ENCODE assay signal across 19 cellular contexts in genomic region chr15:74053497-74053896, GRCh38. TPM values are rescaled to one million over a fixed set of nuclear protein-coding genes. Genes with fewer than 3 reads are reported as not detected.
DNase-seq lines count a peak whose midpoint lies in the region; ATAC-seq and TF ChIP-seq lines count a peak whose summit lies in the region.
"Had no signal": no experiment of that assay in that cellular context is flagged by ENCODE, and none has a peak within 500 bp of the region (broad histone marks: within the 10 kb centered on the region; RNA-seq: fewer than 3 reads in every experiment).

No MANE protein-coding gene starts in this region.

- H3K79me2 ChIP-seq in fibroblast of lung (ENCODE audit: control insufficient read depth, insufficient read depth, low read length) = no peaks in the 10 kb centered on the region

- no TSS peak for BruUV-seq in MCF 10A (replicated peaks; lab: Mats Ljungman, UMichigan)

- peak overlapping the region; percentile 49 for H3K4me2 ChIP-seq in fibroblast of lung (ENCODE audit: extremely low read depth, insufficient read depth, low read length)

- no peak for TF ChIP-seq POLR2A in breast epithelium (IDR thresholded peaks at IDR 0.05)

- no peak overlapping the region for H3K9ac ChIP-seq in fibroblast of lung (ENCODE audit: insufficient read depth, low read length)

- no peaks in the 10 kb centered on the region for H3K36me3 ChIP-seq in breast epithelium
- no peaks in the 10 kb centered on the region for H3K36me3 ChIP-seq in fibroblast of lung (ENCODE audit: control insufficient read depth, insufficient read depth, low read length)
- H3K36me3 ChIP-seq in effector memory CD4-positive, alpha-beta T cell (ENCODE audit: control insufficient read depth, insufficient read depth, low read length) = no peaks in the 10 kb centered on the region
- H3K36me3 ChIP-seq: adrenal gland, esophagus squamous epithelium, prostate gland had no signal

- intact Hi-C loops in breast epithelium (cut with DNase I; ENCODE audit: low total_unique reads) (no loop called here), MCF 10A (cut with micrococcal nuclease) (no loop called here), posterior vena cava (cut with DNase I) (loop anchor here in 1 of 2 donors (5.0 kb wide), 1 partner anchor 269 kb away; no protein-coding TSS in a partner anchor)

- peaks cover 4% of the 10 kb centered on the region for H3K36me3 Mint-ChIP-seq in MCF 10A (ENCODE audit: insufficient read depth, unreplicated experiment)

- H3K4me3 ChIP-seq in breast epithelium (peak overlapping the region in 2 of 3 donors; percentile 21 to 34), fibroblast of lung (replicated peaks in 1 of 4; ENCODE audit: control extremely low read depth in 1 of 4, insufficient read depth in 1 of 4, low read depth in 3 of 4, low read length in 4 of 4) (no peak overlapping the region)
- H3K4me3 ChIP-seq in effector memory CD4-positive, alpha-beta T cell (ENCODE audit: insufficient read depth, low read depth, low read length, poor library complexity, severe bottlenecking) = no peak overlapping the region
- H3K4me3 ChIP-seq: adrenal gland, prostate gland had no signal

- TF ChIP-seq CTCF in breast epithelium (IDR thresholded peaks at IDR 0.05) = no peak
- TF ChIP-seq CTCF in MCF 10A (IDR thresholded peaks at IDR 0.05; ENCODE audit: unreplicated experiment) = no peak
- no peak for TF ChIP-seq CTCF in fibroblast of lung (conservative IDR thresholded peaks at IDR 0.05 in 1 of 2, IDR thresholded peaks at IDR 0.05 in 1 of 2; ENCODE audit: low read depth in 1 of 2, low read length in 2 of 2)

- no peaks in the 10 kb centered on the region for H3K27me3 Mint-ChIP-seq in MCF 10A (ENCODE audit: insufficient read depth, unreplicated experiment)
- H3K27me3 Mint-ChIP-seq: central memory CD8-positive, alpha-beta T cell; stimulated activated naive CD8-positive, alpha-beta T cell treated with anti-CD3 and anti-CD28 coated beads, Interleukin-15, amount 100 ng/mL, for 72 hours had no signal

- H3K4me1 ChIP-seq in breast epithelium (peaks cover 0 to 16% of the 10 kb centered on the region in 2 donors), fibroblast of lung (ENCODE audit: control insufficient read depth, extremely low read depth, insufficient read depth, low read length) (peaks cover 30% of the 10 kb centered on the region)
- no peaks in the 10 kb centered on the region for H3K4me1 ChIP-seq in effector memory CD4-positive, alpha-beta T cell (ENCODE audit: control insufficient read depth, insufficient read depth, low read length, poor library complexity, severe bottlenecking)
- H3K4me1 ChIP-seq: prostate gland had no signal

- no peak overlapping the region for H3K27ac Mint-ChIP-seq in MCF 10A (ENCODE audit: low read depth, unreplicated experiment)
- H3K27ac Mint-ChIP-seq: HFFc6; nephron progenitor cell; stimulated activated naive CD8-positive, alpha-beta T cell treated with anti-CD3 and anti-CD28 coated beads, Interleukin-15, amount 100 ng/mL, for 72 hours had no signal

- no peak overlapping the region for H3K4me3 Mint-ChIP-seq in MCF 10A (ENCODE audit: unreplicated experiment)
- H3K4me3 Mint-ChIP-seq: central memory CD8-positive, alpha-beta T cell; nephron progenitor cell had no signal

- POLR2A ChIA-PET in MCF 10A (lab: Yijun Ruan, JAX) = interaction anchor here (1.0 to 1.2 kb wide), 2 partner anchors 71 to 269 kb away, joined by 3 to 4 read pairs; no protein-coding TSS in a partner anchor

- no peak overlapping the region for H2AFZ ChIP-seq in fibroblast of lung (ENCODE audit: low read length)

- DNase-seq in breast epithelium (ENCODE audit: low spot score in 2 of 2) (no peak), MCF 10A (ENCODE audit: unreplicated experiment) (no peak), fibroblast of lung (ENCODE audit: low read depth in 2 of 2) (no peak), posterior vena cava (ENCODE audit: low spot score) (peak; percentile 45), NCI-H2081 treated with DMSO at 0.1 percent for 48 hours (lab: John Stamatoyannopoulos, UW) (no peak)
- DNase-seq in effector memory CD4-positive, alpha-beta T cell = no peak
- DNase-seq in activated CD4-positive, CD25-positive, alpha-beta regulatory T cell treated with anti-CD3 and anti-CD28 coated beads, Interleukin-2, amount 50 U/mL, for 72 hours = no peak
- DNase-seq: esophagus squamous epithelium had no signal

- H3K27me3 ChIP-seq in breast epithelium (no peaks in the 10 kb centered on the region), fibroblast of lung (ENCODE audit: control insufficient read depth, insufficient read depth, low read length) (peaks cover 2% of the 10 kb centered on the region)
- no peaks in the 10 kb centered on the region for H3K27me3 ChIP-seq in effector memory CD4-positive, alpha-beta T cell (replicated peaks; ENCODE audit: control insufficient read depth, insufficient read depth, low read length, poor library complexity, severe bottlenecking)
- H3K27me3 ChIP-seq: adrenal gland, esophagus squamous epithelium had no signal

- H3K9me3 ChIP-seq in breast epithelium (no peaks in the 10 kb centered on the region), fibroblast of lung (ENCODE audit: control insufficient read depth, insufficient read depth, low read depth, low read length) (no peaks in the 10 kb centered on the region)
- no peaks in the 10 kb centered on the region for H3K9me3 ChIP-seq in effector memory CD4-positive, alpha-beta T cell (ENCODE audit: control insufficient read depth, low read length)
- H3K9me3 ChIP-seq: adrenal gland, esophagus squamous epithelium, prostate gland had no signal

- no peak for ATAC-seq in GM21576 (IDR thresholded peaks at IDR 0.05; ENCODE audit: unreplicated experiment)

- H3K27ac ChIP-seq in breast epithelium = peak overlapping the region in 1 of 2 donors; percentile 66
- H3K27ac ChIP-seq in fibroblast of lung (ENCODE audit: insufficient read depth, low read length) = no peak overlapping the region
- H3K27ac ChIP-seq in effector memory CD4-positive, alpha-beta T cell (ENCODE audit: insufficient read depth, low read length, poor library complexity, severe bottlenecking) = no peak overlapping the region
- H3K27ac ChIP-seq: prostate gland had no signal

- peaks cover 34% of the 10 kb centered on the region for H3K4me1 Mint-ChIP-seq in MCF 10A (ENCODE audit: insufficient read depth, unreplicated experiment)

- no peaks in the 10 kb centered on the region for H4K20me1 ChIP-seq in fibroblast of lung (ENCODE audit: control insufficient read depth, extremely low read depth, insufficient read depth, low read length)

- H3K9me3 Mint-ChIP-seq in MCF 10A (ENCODE audit: unreplicated experiment) = no peaks in the 10 kb centered on the region
- H3K9me3 Mint-ChIP-seq: central memory CD8-positive, alpha-beta T cell; HFFc6; nephron progenitor cell; stimulated activated naive CD8-positive, alpha-beta T cell treated with anti-CD3 and anti-CD28 coated beads, Interleukin-15, amount 100 ng/mL, for 72 hours had no signal

- CTCF ChIA-PET in MCF 10A (lab: Yijun Ruan, JAX) = interaction anchor here (0.6 to 9.8 kb wide), 19 partner anchors 16 to 1016 kb away, joined by 3 to 109 read pairs (median 3); no protein-coding TSS in a partner anchor

RNA-seq across cellular contexts. Expression of gene GOLGA6A, which starts 28.9 kb away (rescaled TPM):
- total RNA-seq in breast epithelium (1 to 10 TPM in 1 of 3 donors, not detected in 2; 1.0 TPM), MCF 10A (2022) (not detected in 2 replicates), fibroblast of lung (under 0.01 TPM in 1 of 2 replicates, not detected in the other), posterior vena cava (under 1 TPM in 1 of 2 donors, not detected in 1; 0.24 TPM)
- not detected in 2 replicates for polyA plus RNA-seq in fibroblast of lung
- polyA plus RNA-seq in fibroblast of lung (2012) = not detected in 2 replicates
- not detected in 2 replicates for polyA minus RNA-seq in fibroblast of lung (ENCODE audit: low replicate concordance)
- total RNA-seq: A673, adrenal gland, esophagus squamous epithelium, HFFc6, LHCN-M2, Right ventricle myocardium superior, urinary bladder had no signal

RNA-seq across cellular contexts. Expression of gene PML, which starts 59.0 kb away (rescaled TPM):
- total RNA-seq in breast epithelium = 100 to 1,000 TPM in 1 of 3 donors, 10 to 100 TPM in 2; 37.8 to 103 (median 49.8) TPM
- total RNA-seq in MCF 10A (2022) = 33.4 and 33.9 TPM in 2 replicates
- 16.4 and 34.0 TPM in 2 replicates for total RNA-seq in fibroblast of lung
- 11.1 and 15.5 TPM in 2 replicates for polyA plus RNA-seq in fibroblast of lung
- polyA plus RNA-seq in fibroblast of lung (2012) = 54.7 and 63.1 TPM in 2 replicates
- polyA minus RNA-seq in fibroblast of lung (ENCODE audit: low replicate concordance) = 101 and 102 TPM in 2 replicates
- total RNA-seq in posterior vena cava = 10 to 100 TPM; 49.2 to 50.7 TPM

Comparison
In these comparisons a context has a peak if more than half of its experiments do, and no peak if none do; other contexts are left out.
1. H3K4me3 ChIP-seq: peak in breast epithelium (2 of 3); none in fibroblast of lung (0 of 4) and effector memory CD4-positive, alpha-beta T cell (single experiment).